In the genomic region with DNA sequence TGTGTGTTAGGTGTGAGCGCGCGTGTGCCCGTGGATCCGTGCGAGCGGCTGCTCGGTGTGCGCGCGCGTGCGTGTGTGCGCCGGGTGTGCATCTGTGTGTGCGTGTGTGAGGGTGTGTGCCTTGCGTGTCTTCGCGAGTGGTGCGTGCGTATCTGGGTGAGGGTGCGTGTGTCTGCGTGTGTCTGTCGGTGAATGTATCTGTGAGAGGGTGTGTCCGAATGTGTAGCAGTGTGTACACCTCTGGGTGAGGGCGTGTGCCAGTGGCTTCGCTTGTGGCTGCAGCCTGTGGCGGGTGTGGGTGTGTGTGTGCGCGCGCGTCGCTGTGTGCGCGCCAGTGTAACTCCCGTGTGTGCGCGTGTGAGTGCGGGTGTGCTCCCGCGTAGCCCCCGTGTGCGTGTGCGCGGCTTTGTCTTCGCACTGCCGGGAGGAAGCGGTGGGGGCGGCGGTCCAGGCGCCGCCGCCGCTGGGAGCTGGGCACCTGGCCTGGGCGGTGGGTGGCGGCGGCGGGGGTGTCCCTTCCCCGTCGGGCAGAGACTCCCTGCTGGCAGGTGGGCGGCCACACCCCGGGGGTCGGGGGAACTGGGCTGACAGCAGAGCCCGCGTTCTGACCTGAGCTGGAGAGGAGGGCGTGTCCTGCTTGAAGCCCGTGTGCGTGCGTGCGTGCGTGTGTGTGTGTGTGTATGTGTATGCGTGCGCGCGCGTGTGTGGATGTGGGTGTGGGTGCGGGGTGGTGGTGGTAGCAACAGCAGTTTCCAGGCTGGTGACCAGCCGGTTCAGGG, we compare ENCODE assay signal across 7 cellular contexts.
DNase-seq lines count a peak whose midpoint lies in the region; ATAC-seq and TF ChIP-seq lines count a peak whose summit lies in the region.

No MANE protein-coding gene starts in this region.

- H3K27me3 ChIP-seq in HAP-1 (ENCODE audit: low read depth) = no peaks in the 10 kb centered on the region; the same call in 1 of the 2 replicates
- H3K27me3 ChIP-seq in RWPE2 (ENCODE audit: insufficient read depth, poor library complexity, severe bottlenecking) = no peaks in the 10 kb centered on the region
- H3K27me3 ChIP-seq in hepatocyte = peaks cover 4% of the 10 kb centered on the region

- in situ Hi-C loops in HAP-1 (cut with MboI; ENCODE audit: low sequenced_read_pairs) = no loop called here

- DNase-seq in HAP-1 (ENCODE audit: low spot score in 2 of 2) = peak in 1 of 2 experiments; percentile 70
- DNase-seq in RWPE2 (ENCODE audit: low spot score) = peak; percentile 92
- peak; percentile 72 for DNase-seq in hepatocyte (ENCODE audit: low spot score)
- DNase-seq in sciatic nerve (ENCODE audit: low spot score) = peak; percentile 75
- no peak for DNase-seq in AML-193 (lab: John Stamatoyannopoulos, UW)

- H3K79me2 ChIP-seq in hepatocyte = peaks cover 17% of the 10 kb centered on the region

- TF ChIP-seq CTCF in RWPE2 (IDR thresholded peaks at IDR 0.05; ENCODE audit: poor library complexity, severe bottlenecking) (no peak), hepatocyte (IDR thresholded peaks at IDR 0.05; ENCODE audit: poor library complexity) (no peak)

- H3K4me2 ChIP-seq in hepatocyte = peak overlapping the region; percentile 99

- ATAC-seq in RWPE2 (ENCODE audit: low read depth) (peak; percentile 33), sciatic nerve (peak; percentile 69), GM19452 (IDR thresholded peaks at IDR 0.05; ENCODE audit: unreplicated experiment) (no peak)

- H3K4me1 ChIP-seq in HAP-1 (peaks cover 18% of the 10 kb centered on the region), RWPE2 (ENCODE audit: insufficient read depth, poor library complexity, severe bottlenecking) (peaks cover 19% of the 10 kb centered on the region), hepatocyte (ENCODE audit: insufficient read depth) (peaks cover 27% of the 10 kb centered on the region)

- no peaks in the 10 kb centered on the region for H4K20me1 ChIP-seq in hepatocyte (ENCODE audit: insufficient read depth, poor library complexity, severe bottlenecking)

- H3K27ac ChIP-seq in RWPE2 (ENCODE audit: poor library complexity, severe bottlenecking) = peak overlapping the region; percentile 5
- peak overlapping the region; percentile 70 for H3K27ac ChIP-seq in angular gyrus (ENCODE audit: low read depth, low read length)
- H3K27ac ChIP-seq in hepatocyte = peak overlapping the region; percentile 90

- H3K36me3 ChIP-seq in HAP-1 (replicated peaks) (no peaks in the 10 kb centered on the region), RWPE2 (ENCODE audit: low read depth) (no peaks in the 10 kb centered on the region), hepatocyte (replicated peaks; ENCODE audit: insufficient read depth, low read depth) (no peaks in the 10 kb centered on the region)

- H3K9me2 ChIP-seq in hepatocyte (replicated peaks; ENCODE audit: insufficient read depth) = no peaks in the 10 kb centered on the region

- intact Hi-C loops in sciatic nerve (cut with DNase I) = no loop called here

- peak overlapping the region; percentile 68 for H2AFZ ChIP-seq in hepatocyte

- under 1% methylated on average over 59 of the region's 78 CpGs for WGBS in hepatocyte (ENCODE audit: low lambda C conversion rate, missing lambda C conversion rate)

- H3K4me3 ChIP-seq in HAP-1 (peak overlapping the region; percentile 45), RWPE2 (ENCODE audit: severe bottlenecking) (peak overlapping the region; percentile 53), hepatocyte (peak overlapping the region; percentile 91)

- H3K9me3 ChIP-seq in HAP-1 = no peaks in the 10 kb centered on the region
- H3K9me3 ChIP-seq in RWPE2 (ENCODE audit: severe bottlenecking) = no peaks in the 10 kb centered on the region
- H3K9me3 ChIP-seq in hepatocyte (ENCODE audit: low read depth) = no peaks in the 10 kb centered on the region

Comparison
In these comparisons a context has a peak if more than half of its experiments do, and no peak if none do; other contexts are left out.
1. DNase-seq: peak in RWPE2 (single experiment), hepatocyte (single experiment) and sciatic nerve (single experiment); none in AML-193 (0 of 2).
2. H3K27ac ChIP-seq: peak in every context shown above with its lines; median percentile 90 in hepatocyte; 70 in angular gyrus; 5 in RWPE2.
3. Peak in every context shown above with its lines, with median percentiles within 50 percentile points of each other: H3K4me3 ChIP-seq.